10 cellular contexts compared by ENCODE assay signal in genomic region chr5:134553816-134554215, GRCh38. TPM values are rescaled to one million over a fixed set of nuclear protein-coding genes. Genes with fewer than 3 reads are reported as not detected.
DNase-seq lines count a peak whose midpoint lies in the region; ATAC-seq, FAIRE-seq and TF ChIP-seq lines count a peak whose summit lies in the region.
"Had no signal": no experiment of that assay in that cellular context is flagged by ENCODE, and none has a peak within 500 bp of the region (broad histone marks: within the 10 kb centered on the region; RNA-seq: fewer than 3 reads in every experiment).

No MANE protein-coding gene starts in this region.

- H3K14ac ChIP-seq in mesenchymal stem cell (ENCODE audit: low read length in 2 of 2), result no peak overlapping the region

- H4K91ac ChIP-seq in mesenchymal stem cell (ENCODE audit: low read length), result no peak overlapping the region

- no peak overlapping the region for H3K18ac ChIP-seq in mesenchymal stem cell (ENCODE audit: low read depth in 1 of 2, low read length in 2 of 2)

- H3K9me3 Mint-ChIP-seq in activated naive CD8-positive, alpha-beta T cell treated with anti-CD3 and anti-CD28 coated beads for 36 hours, result no peaks in the 10 kb centered on the region
- H3K9me3 Mint-ChIP-seq: type B pancreatic cell had no signal

- H3K4me3 Mint-ChIP-seq in activated naive CD8-positive, alpha-beta T cell treated with anti-CD3 and anti-CD28 coated beads for 36 hours, result no peak overlapping the region
- H3K4me3 Mint-ChIP-seq: type B pancreatic cell had no signal

- in situ Hi-C loops in HepG2 (cut with HindIII; ENCODE audit: extremely low pct_ligation_motif_present, low pct_unique_long_range_greater_than_20kb), result no loop called here

- no peak overlapping the region for H2BK5ac ChIP-seq in mesenchymal stem cell (ENCODE audit: low read depth, low read length, poor library complexity, severe bottlenecking)

- TF ChIP-seq POLR2A in HepG2 (IDR thresholded peaks at IDR 0.05; ENCODE audit: insufficient read depth in 1 of 2, low read depth in 2 of 2, low read length in 2 of 2) (no peak), vagina (IDR thresholded peaks at IDR 0.05) (no peak)

- no peaks in the 10 kb centered on the region for H3K9me3 ChIP-seq in liver (ENCODE audit: control insufficient read depth in 4 of 4, low read length in 3 of 4)
- H3K9me3 ChIP-seq in HepG2 (ENCODE audit: low read length), result no peaks in the 10 kb centered on the region
- H3K9me3 ChIP-seq in mesenchymal stem cell (ENCODE audit: control insufficient read depth, low read length), result no peaks in the 10 kb centered on the region
- H3K9me3 ChIP-seq in vagina, result no peaks in the 10 kb centered on the region
- H3K9me3 ChIP-seq in PC-9 (ENCODE audit: insufficient read depth, low read depth), result no peaks in the 10 kb centered on the region

- H3K27me3 ChIP-seq in liver (ENCODE audit: control insufficient read depth in 4 of 4, insufficient read depth in 4 of 4, low read length in 3 of 4) (no peaks in the 10 kb centered on the region), HepG2 (ENCODE audit: control insufficient read depth in 1 of 2, insufficient read depth in 2 of 2, low read length in 2 of 2) (no peaks in the 10 kb centered on the region), mesenchymal stem cell (ENCODE audit: control insufficient read depth in 1 of 2, insufficient read depth in 1 of 2, low read length in 2 of 2) (no peaks in the 10 kb centered on the region), vagina (no peaks in the 10 kb centered on the region), PC-9 (ENCODE audit: insufficient read depth, low read depth) (no peaks in the 10 kb centered on the region)

- DNase-seq in HepG2 (ENCODE audit: low spot score) (no peak), mesenchymal stem cell (no peak), vagina (ENCODE audit: extremely low spot score in 2 of 2) (no peak), PC-9 (no peak), COLO829 (ENCODE audit: low spot score) (no peak)
- DNase-seq in activated naive CD8-positive, alpha-beta T cell treated with anti-CD3 and anti-CD28 coated beads for 36 hours, result no peak
- DNase-seq: NCI-H1436 treated with DMSO at 0.1 percent for 48 hours had no signal

- no peak overlapping the region for H3K23ac ChIP-seq in mesenchymal stem cell (ENCODE audit: low read length in 2 of 2)

- no peak overlapping the region for H2BK120ac ChIP-seq in mesenchymal stem cell (ENCODE audit: low read depth, low read length)

- H3K36me3 ChIP-seq in liver (ENCODE audit: control insufficient read depth in 4 of 4, insufficient read depth in 3 of 4, low read depth in 1 of 4, low read length in 3 of 4) (peaks cover 0 to 16% (median 3%) of the 10 kb centered on the region in 4 donors), HepG2 (replicated peaks in 1 of 2; ENCODE audit: control insufficient read depth in 1 of 2, insufficient read depth in 2 of 2, low read length in 2 of 2) (peaks cover 11 to 30% of the 10 kb centered on the region in 2 experiments; a peak in 4 of 5 replicates), mesenchymal stem cell (ENCODE audit: control insufficient read depth in 1 of 2, insufficient read depth in 2 of 2, low read depth in 1 of 2, low read length in 2 of 2) (peaks cover 43 to 58% of the 10 kb centered on the region in 2 experiments), vagina (peaks cover 0 to 19% of the 10 kb centered on the region in 2 donors), PC-9 (ENCODE audit: low read depth) (0 out of 2 replicates have a peak, but pooled peaks cover 6% of the 10 kb centered on the region)

- H3K4me2 ChIP-seq in HepG2 (ENCODE audit: low read depth, low read length) (no peak overlapping the region), mesenchymal stem cell (ENCODE audit: low read length, poor library complexity, severe bottlenecking) (no peak overlapping the region), PC-9 (no peak overlapping the region)

- peak overlapping the region; percentile 40 to 41 for H3K27ac ChIP-seq in liver (ENCODE audit: low read depth in 1 of 2, low read length in 2 of 2)
- no peak overlapping the region for H3K27ac ChIP-seq in HepG2 (ENCODE audit: extremely low read length, insufficient read depth, low read length)
- no peak overlapping the region for H3K27ac ChIP-seq in mesenchymal stem cell (ENCODE audit: low read length, poor library complexity, severe bottlenecking)
- peak overlapping the region; percentile 48 for H3K27ac ChIP-seq in vagina
- H3K27ac ChIP-seq in PC-9, result no peak overlapping the region

- H2AK5ac ChIP-seq in mesenchymal stem cell (ENCODE audit: low read length, severe bottlenecking), result peak overlapping the region; percentile 30

- ATAC-seq in HepG2 (no peak), GM21423 (IDR thresholded peaks at IDR 0.05; ENCODE audit: unreplicated experiment) (no peak)

- H3K79me2 ChIP-seq in HepG2 (ENCODE audit: insufficient read depth, low read length) (no peaks in the 10 kb centered on the region), PC-9 (ENCODE audit: low read depth) (no peaks in the 10 kb centered on the region; the same call in 1 of the 2 replicates)

- TF ChIP-seq EP300 in HepG2 (IDR thresholded peaks at IDR 0.05; ENCODE audit: low read depth in 2 of 2, low read length in 2 of 2) (no peak), HepG2 (CRISPR knock-in tag; IDR thresholded peaks at IDR 0.05; ENCODE audit: borderline replicate concordance) (no peak)

- H4K8ac ChIP-seq in mesenchymal stem cell (ENCODE audit: low read length), result no peak overlapping the region

- 50% methylated on average over 6 of the region's 6 CpGs for WGBS in liver
- WGBS in HepG2 (ENCODE audit: low lambda C conversion rate), result 93% methylated on average over 3 of the region's 6 CpGs
- WGBS in mesenchymal stem cell, result 95% methylated on average over 6 of the region's 6 CpGs

- TF ChIP-seq CTCF in liver (IDR thresholded peaks at IDR 0.05; ENCODE audit: low read depth, low read length, missing input control) (no peak), HepG2 (CRISPR knock-in tag; IDR thresholded peaks at IDR 0.05) (no peak), vagina (IDR thresholded peaks at IDR 0.05) (no peak), PC-9 (conservative IDR thresholded peaks at IDR 0.05) (no peak)

- no peaks in the 10 kb centered on the region for H4K20me1 ChIP-seq in HepG2 (ENCODE audit: insufficient read depth, low read length)
- peaks cover 23% of the 10 kb centered on the region for H4K20me1 ChIP-seq in PC-9 (ENCODE audit: insufficient read depth)

- BruUV-seq in HepG2 (replicated peaks; lab: Mats Ljungman, UMichigan) (no TSS peak), PC-9 (replicated peaks; lab: Mats Ljungman, UMichigan) (no TSS peak)

- FAIRE-seq in HepG2 (lab: Jason Lieb, UNC), result no peak

- POLR2A ChIA-PET in HepG2 (lab: Yijun Ruan, JAX), result no interaction called here
- POLR2A ChIA-PET in PC-9 (lab: Charles Lee; ENCODE audit: unreplicated experiment), result no interaction called here

- peaks cover 53% of the 10 kb centered on the region for H3K4me1 Mint-ChIP-seq in activated naive CD8-positive, alpha-beta T cell treated with anti-CD3 and anti-CD28 coated beads for 36 hours

- no peaks in the 10 kb centered on the region for H3K27me3 Mint-ChIP-seq in activated naive CD8-positive, alpha-beta T cell treated with anti-CD3 and anti-CD28 coated beads for 36 hours
- H3K27me3 Mint-ChIP-seq: type B pancreatic cell had no signal

- peaks cover 21% of the 10 kb centered on the region; the same call in 1 of the 2 replicates for H3F3A ChIP-seq in PC-9 (ENCODE audit: insufficient read depth, low read depth)

- no peak overlapping the region for H2BK15ac ChIP-seq in mesenchymal stem cell (ENCODE audit: low read depth, poor library complexity, severe bottlenecking)

- H3K27ac Mint-ChIP-seq in activated naive CD8-positive, alpha-beta T cell treated with anti-CD3 and anti-CD28 coated beads for 36 hours, result peak overlapping the region; percentile 97
- H3K27ac Mint-ChIP-seq: type B pancreatic cell had no signal

- no peak overlapping the region for H2AFZ ChIP-seq in HepG2 (ENCODE audit: low read length)
- no peak overlapping the region for H2AFZ ChIP-seq in mesenchymal stem cell (ENCODE audit: low read depth, low read length)
- H2AFZ ChIP-seq in PC-9, result no peak overlapping the region

- CTCF ChIA-PET in HepG2 (lab: Yijun Ruan, JAX; ENCODE audit: low intra/inter-chr PET ratio, low total read pairs) (no interaction called here), PC-9 (lab: Charles Lee) (no interaction called here)

- H3K9me2 ChIP-seq in PC-9 (ENCODE audit: insufficient read depth), result no peaks in the 10 kb centered on the region

- TF ChIP-seq RAD21 in liver (IDR thresholded peaks at IDR 0.05) (no peak), HepG2 (CRISPR knock-in tag; IDR thresholded peaks at IDR 0.05) (no peak)

- peaks cover 21% of the 10 kb centered on the region for H3K79me1 ChIP-seq in mesenchymal stem cell (replicated peaks; ENCODE audit: low read length, poor library complexity, severe bottlenecking)

- H3K9ac ChIP-seq in liver (ENCODE audit: low read depth in 1 of 2, low read length in 2 of 2), result no peak overlapping the region
- no peak overlapping the region for H3K9ac ChIP-seq in HepG2 (ENCODE audit: insufficient read depth, low read depth, low read length)
- H3K9ac ChIP-seq in mesenchymal stem cell (ENCODE audit: low read length), result peak overlapping the region; percentile 48

- no peak overlapping the region for H2BK12ac ChIP-seq in mesenchymal stem cell (ENCODE audit: low read length in 2 of 2)

- intact Hi-C loops in HepG2 (cut with micrococcal nuclease; ENCODE audit: unreplicated experiment) (no loop called here), vagina (cut with DNase I) (no loop called here), PC-9 (cut with micrococcal nuclease; ENCODE audit: unreplicated experiment) (loop anchor here (2.0 kb wide), 1 partner anchor 27 kb away; no protein-coding TSS in a partner anchor)

- no peak overlapping the region for H3K4me3 ChIP-seq in liver (ENCODE audit: low read depth in 1 of 3, low read length in 3 of 3)
- H3K4me3 ChIP-seq in HepG2 (replicated peaks in 1 of 3; ENCODE audit: insufficient read depth in 1 of 3, low read depth in 2 of 3, low read length in 3 of 3), result no peak overlapping the region
- H3K4me3 ChIP-seq in mesenchymal stem cell (ENCODE audit: insufficient read depth in 1 of 2, low read depth in 1 of 2, low read length in 2 of 2), result no peak overlapping the region
- H3K4me3 ChIP-seq in vagina, result peak overlapping the region in 1 of 2 donors; percentile 3
- H3K4me3 ChIP-seq in PC-9, result no peak overlapping the region

- H3K4ac ChIP-seq in mesenchymal stem cell (ENCODE audit: low read depth in 1 of 2, low read length in 2 of 2), result no peak overlapping the region

- H3K4me1 ChIP-seq in liver (ENCODE audit: control insufficient read depth in 4 of 4, insufficient read depth in 4 of 4, low read length in 3 of 4) (peaks cover 3 to 23% (median 10%) of the 10 kb centered on the region in 4 donors), HepG2 (ENCODE audit: insufficient read depth, low read length) (peaks cover 6% of the 10 kb centered on the region), mesenchymal stem cell (ENCODE audit: control insufficient read depth, insufficient read depth, low read depth, low read length) (peaks cover 49% of the 10 kb centered on the region), vagina (peaks cover 55% of the 10 kb centered on the region), PC-9 (replicated peaks; ENCODE audit: insufficient read depth) (0 out of 2 replicates have a peak, but pooled peaks cover 5% of the 10 kb centered on the region)

- H3K36me3 Mint-ChIP-seq in activated naive CD8-positive, alpha-beta T cell treated with anti-CD3 and anti-CD28 coated beads for 36 hours, result peaks cover 41% of the 10 kb centered on the region
- H3K36me3 Mint-ChIP-seq: type B pancreatic cell had no signal

RNA-seq across cellular contexts. Expression of gene JADE2, which starts 28.3 kb away (rescaled TPM):
- 10 to 100 TPM in 1 of 2 donors, 1 to 10 TPM in 1; 5.7 to 11.4 TPM for total RNA-seq in liver
- polyA plus RNA-seq in liver, result 1 to 10 TPM; 3.9 to 5.3 TPM
- 15.1 and 15.6 TPM in 2 replicates for total RNA-seq in HepG2 (2016; rRNA removed; fragmentation: Illumina TruSeq; extraction: Trizol)
- total RNA-seq in HepG2 (2016; cell fraction: cytosol; rRNA removed; fragmentation: Illumina TruSeq; extraction: Trizol; ENCODE audit: low read depth), result 3.9 and 4.4 TPM in 2 replicates
- 15.7 and 16.4 TPM in 2 replicates for total RNA-seq in HepG2 (2016; cell fraction: insoluble cytoplasmic fraction; rRNA removed; fragmentation: Illumina TruSeq; extraction: Trizol)
- 9.9 and 14.2 TPM in 2 replicates for total RNA-seq in HepG2 (2016; cell fraction: membrane; rRNA removed; fragmentation: Illumina TruSeq; extraction: Trizol)
- 10.7 and 11.7 TPM in 2 replicates for total RNA-seq in HepG2 (2016; cell fraction: nucleus; rRNA removed; fragmentation: Illumina TruSeq; extraction: Trizol)
- 7.5 and 9.1 TPM in 2 replicates for polyA plus RNA-seq in HepG2 (2011; rRNA removed)
- polyA plus RNA-seq in HepG2 (2011; cell fraction: cytosol; rRNA removed), result 6.2 and 7.4 TPM in 2 replicates
- 10.9 and 11.6 TPM in 2 replicates for polyA plus RNA-seq in HepG2 (2011; cell fraction: nucleus; rRNA removed)
- polyA plus RNA-seq in HepG2 (2012), result 5.4 and 7.6 TPM in 2 replicates
- polyA plus RNA-seq in HepG2 (2016; cell fraction: cytosol; fragmentation: Illumina TruSeq; extraction: Trizol; ENCODE audit: low read depth), result 1.7 and 2.3 TPM in 2 replicates
- polyA plus RNA-seq in HepG2 (2016; cell fraction: insoluble cytoplasmic fraction; fragmentation: Illumina TruSeq; extraction: Trizol; ENCODE audit: low read depth), result 10.3 and 12.8 TPM in 2 replicates
- polyA plus RNA-seq in HepG2 (2016; cell fraction: membrane; fragmentation: Illumina TruSeq; extraction: Trizol; ENCODE audit: low read depth), result 4.9 and 6.8 TPM in 2 replicates
- polyA plus RNA-seq in HepG2 (2016; cell fraction: nucleus; fragmentation: Illumina TruSeq; extraction: Trizol; ENCODE audit: insufficient read depth, low read depth), result 12.5 and 13.5 TPM in 2 replicates
- polyA minus RNA-seq in HepG2 (2011; rRNA and poly(A)+ RNA removed; ENCODE audit: low replicate concordance), result 17.4 and 97.1 TPM in 2 replicates
- 6.2 and 12.3 TPM in 2 replicates for polyA minus RNA-seq in HepG2 (2011; cell fraction: cytosol; rRNA and poly(A)+ RNA removed)
- 7.2 and 7.7 TPM in 2 replicates for polyA minus RNA-seq in HepG2 (2011; cell fraction: nucleus; rRNA and poly(A)+ RNA removed)
- 10 to 100 TPM; 80.2 to 80.3 TPM for total RNA-seq in activated naive CD8-positive, alpha-beta T cell treated with anti-CD3 and anti-CD28 coated beads for 36 hours
- polyA plus RNA-seq in mesenchymal stem cell (2013, experiment 1 of 2), result 19.8 TPM
- 17.8 TPM for polyA plus RNA-seq in mesenchymal stem cell (2013, experiment 2 of 2)
- total RNA-seq in vagina, result 35.4 TPM
- 82.1 and 83.5 TPM in 2 replicates for total RNA-seq in PC-9 (2021)

Comparison
In these comparisons a context has a peak if more than half of its experiments do, and no peak if none do; other contexts are left out.
1. H3K27ac ChIP-seq: peak in liver (2 of 2) and vagina (single experiment); none in HepG2 (single experiment), mesenchymal stem cell (single experiment) and PC-9 (single experiment).